Comparison of ENCODE assay signal across 14 cellular contexts in genomic region chr10:34200355-34200901, GRCh38.
DNase-seq lines count a peak whose midpoint lies in the region; ATAC-seq and TF ChIP-seq lines count a peak whose summit lies in the region.
"Had no signal": no experiment of that assay in that cellular context is flagged by ENCODE, and none has a peak within 500 bp of the region (broad histone marks: within the 10 kb centered on the region; RNA-seq: fewer than 3 reads in every experiment).

No MANE protein-coding gene starts in this region.

- no peak for TF ChIP-seq POLR2A in vagina (IDR thresholded peaks at IDR 0.05)

- H3K9me3 ChIP-seq in upper lobe of right lung (no peaks in the 10 kb centered on the region), vagina (no peaks in the 10 kb centered on the region)
- H3K9me3 ChIP-seq: gastroesophageal sphincter had no signal

- peaks cover 19% of the 10 kb centered on the region for H3K9me3 Mint-ChIP-seq in glutamatergic neuron (ENCODE audit: unreplicated experiment)
- H3K9me3 Mint-ChIP-seq: activated CD4-positive, alpha-beta memory T cell treated with anti-CD3 and anti-CD28 coated beads for 36 hours had no signal

- H3K27ac Mint-ChIP-seq in glutamatergic neuron (ENCODE audit: unreplicated experiment) = peak overlapping the region; percentile 100
- H3K27ac Mint-ChIP-seq: activated CD4-positive, alpha-beta memory T cell treated with anti-CD3 and anti-CD28 coated beads for 36 hours had no signal

- H3K36me3 ChIP-seq in upper lobe of right lung (no peaks in the 10 kb centered on the region), vagina (no peaks in the 10 kb centered on the region)
- H3K36me3 ChIP-seq: gastroesophageal sphincter had no signal

- DNase-seq in Right ventricle myocardium superior (no peak), cardiac septum (ENCODE audit: low spot score) (no peak), NCI-H2227 treated with DMSO at 0.1 percent for 48 hours (lab: John Stamatoyannopoulos, UW) (peak; percentile 21), glutamatergic neuron (peak; percentile 60), upper lobe of right lung (no peak), GM13977 (ENCODE audit: low spot score) (no peak), vagina (ENCODE audit: extremely low spot score in 2 of 2) (no peak), GM19240 (ENCODE audit: insufficient read length, low spot score) (no peak)
- DNase-seq: activated CD4-positive, alpha-beta memory T cell treated with anti-CD3 and anti-CD28 coated beads for 36 hours; activated effector memory CD4-positive, alpha-beta T cell treated with anti-CD3 and anti-CD28 coated beads, Interleukin-2, amount 50 U/mL, for 16 hours; effector memory CD4-positive, alpha-beta T cell; NCI-H187 treated with DMSO at 0.1 percent for 48 hours; stimulated activated CD4-positive, alpha-beta T cell treated with anti-CD3 and anti-CD28 coated beads, Interleukin-4, amount 100 ng/mL, for 1 hour had no signal

- peaks cover 12% of the 10 kb centered on the region for H3K4me1 ChIP-seq in upper lobe of right lung
- no peaks in the 10 kb centered on the region for H3K4me1 ChIP-seq in vagina

- in situ Hi-C loops in GM13977 (cut with MboI; ENCODE audit: low pct_unique_long_range_greater_than_20kb, low sequenced_read_pairs, unreplicated experiment) = no loop called here

- peak overlapping the region; percentile 75 for H3K4me3 Mint-ChIP-seq in glutamatergic neuron (ENCODE audit: unreplicated experiment)
- H3K4me3 Mint-ChIP-seq: activated CD4-positive, alpha-beta memory T cell treated with anti-CD3 and anti-CD28 coated beads for 36 hours had no signal

- H3K4me3 ChIP-seq in upper lobe of right lung (no peak overlapping the region), vagina (no peak overlapping the region)
- H3K4me3 ChIP-seq: gastroesophageal sphincter had no signal

- peak; percentile 29 for ATAC-seq in Right ventricle myocardium superior (ENCODE audit: poor library complexity)
- peak; percentile 64 for ATAC-seq in upper lobe of right lung
- ATAC-seq: gastroesophageal sphincter had no signal

- intact Hi-C loops in Right ventricle myocardium superior (cut with DNase I) = no loop called here
- intact Hi-C loops in cardiac septum (cut with DNase I) = no loop called here
- intact Hi-C loops in upper lobe of right lung (cut with DNase I) = no loop called here
- intact Hi-C loops in vagina (cut with DNase I) = no loop called here

- H3K27me3 ChIP-seq in upper lobe of right lung (no peaks in the 10 kb centered on the region), vagina (no peaks in the 10 kb centered on the region)
- H3K27me3 ChIP-seq: gastroesophageal sphincter had no signal

- H3K36me3 Mint-ChIP-seq in glutamatergic neuron (ENCODE audit: unreplicated experiment) = peaks cover 5% of the 10 kb centered on the region
- H3K36me3 Mint-ChIP-seq: activated CD4-positive, alpha-beta memory T cell treated with anti-CD3 and anti-CD28 coated beads for 36 hours had no signal

- no peak for TF ChIP-seq CTCF in glutamatergic neuron (IDR thresholded peaks at IDR 0.05; ENCODE audit: partially characterized antibody, unreplicated experiment)
- no peak for TF ChIP-seq CTCF in upper lobe of right lung (IDR thresholded peaks at IDR 0.05)
- no peak for TF ChIP-seq CTCF in GM13977 (IDR thresholded peaks at IDR 0.05; ENCODE audit: extremely low read depth, insufficient read depth, missing control alignments)
- TF ChIP-seq CTCF in vagina (IDR thresholded peaks at IDR 0.05) = no peak

- H3K27me3 Mint-ChIP-seq in glutamatergic neuron (ENCODE audit: unreplicated experiment) = peaks cover 9% of the 10 kb centered on the region

- peaks cover 57% of the 10 kb centered on the region for H3K4me1 Mint-ChIP-seq in glutamatergic neuron (ENCODE audit: low read depth, unreplicated experiment)

- H3K27ac ChIP-seq in upper lobe of right lung = no peak overlapping the region
- no peak overlapping the region for H3K27ac ChIP-seq in vagina
- H3K27ac ChIP-seq: gastroesophageal sphincter had no signal

Comparison
In these comparisons a context has a peak if more than half of its experiments do, and no peak if none do; other contexts are left out.
1. DNase-seq: peak in NCI-H2227 treated with DMSO at 0.1 percent for 48 hours (single experiment) and glutamatergic neuron (single experiment); none in Right ventricle myocardium superior (single experiment), cardiac septum (single experiment), upper lobe of right lung (single experiment), GM13977 (single experiment), vagina (0 of 2) and GM19240 (single experiment).